Comparison of ENCODE assay signal across 12 cellular contexts in genomic region chrX:6226646-6227444, GRCh38. TPM values are rescaled to one million over a fixed set of nuclear protein-coding genes. Genes with fewer than 3 reads are reported as not detected.
A peak's percentile ranks its signal among the peaks of the same experiment; 100 is the strongest.
DNase-seq lines count a peak whose midpoint lies in the region; ATAC-seq and TF ChIP-seq lines count a peak whose summit lies in the region.
"Had no signal": no experiment of that assay in that cellular context is flagged by ENCODE, and none has a peak within 500 bp of the region (broad histone marks: within the 10 kb centered on the region; RNA-seq: fewer than 3 reads in every experiment).

No MANE protein-coding gene starts in this region.

- ATAC-seq in DND-41 (ENCODE audit: insufficient read depth, low read depth) (peak; percentile 27), left ventricle myocardium superior (peak; percentile 82), T-cell (replicated peaks in 1 of 4) (no peak)
- ATAC-seq: body of pancreas had no signal

- H3K4me3 Mint-ChIP-seq in activated CD4-positive, alpha-beta T cell treated with anti-CD3 and anti-CD28 coated beads, Interleukin-2, amount 10 ng/mL, durations not matched to agents 24 days and 14 days: no peak overlapping the region
- peak overlapping the region in 1 of 3 donors; percentile 70 for H3K4me3 Mint-ChIP-seq in T-cell

- peak overlapping the region; percentile 76 to 78 for H3K4me3 ChIP-seq in DND-41 (ENCODE audit: low read depth in 1 of 2, low read length in 2 of 2)
- H3K4me3 ChIP-seq: body of pancreas had no signal

- intact Hi-C loops in left ventricle myocardium superior (cut with micrococcal nuclease): no loop called here
- intact Hi-C loops in posterior cingulate gyrus (cut with DNase I): no loop called here
- intact Hi-C loops in activated CD4-positive, alpha-beta T cell treated with anti-CD3 and anti-CD28 coated beads, Interleukin-2, amount 10 ng/mL, durations not matched to agents 24 days and 14 days (cut with micrococcal nuclease): no loop called here

- H3K4me1 ChIP-seq in DND-41 (ENCODE audit: insufficient read depth, low read length): peaks cover 43% of the 10 kb centered on the region

- no peak overlapping the region for H3K27ac Mint-ChIP-seq in activated CD4-positive, alpha-beta T cell treated with anti-CD3 and anti-CD28 coated beads, Interleukin-2, amount 10 ng/mL, durations not matched to agents 24 days and 14 days
- no peak overlapping the region for H3K27ac Mint-ChIP-seq in T-cell

- peak overlapping the region; percentile 64 for H3K4me2 ChIP-seq in DND-41 (ENCODE audit: insufficient read depth, low read length)

- no peaks in the 10 kb centered on the region for H3K4me1 Mint-ChIP-seq in activated CD4-positive, alpha-beta T cell treated with anti-CD3 and anti-CD28 coated beads, Interleukin-2, amount 10 ng/mL, durations not matched to agents 24 days and 14 days
- H3K4me1 Mint-ChIP-seq in T-cell: peaks cover 2 to 6% (median 4%) of the 10 kb centered on the region in 3 donors

- H3K9me3 Mint-ChIP-seq in activated CD4-positive, alpha-beta T cell treated with anti-CD3 and anti-CD28 coated beads, Interleukin-2, amount 10 ng/mL, durations not matched to agents 24 days and 14 days: no peaks in the 10 kb centered on the region
- H3K9me3 Mint-ChIP-seq in T-cell: peaks cover 0 to 5% (median 3%) of the 10 kb centered on the region in 3 donors

- TF ChIP-seq CTCF in DND-41 (IDR thresholded peaks at IDR 0.05; ENCODE audit: borderline replicate concordance, extremely low read depth, low read length, poor library complexity, severe bottlenecking): no peak

- peaks cover 25% of the 10 kb centered on the region for H3K27me3 Mint-ChIP-seq in activated CD4-positive, alpha-beta T cell treated with anti-CD3 and anti-CD28 coated beads, Interleukin-2, amount 10 ng/mL, durations not matched to agents 24 days and 14 days
- peaks cover 25 to 36% of the 10 kb centered on the region in 2 donors for H3K27me3 Mint-ChIP-seq in T-cell

- H3K9me3 ChIP-seq in DND-41 (ENCODE audit: insufficient read depth, low read length, severe bottlenecking): no peaks in the 10 kb centered on the region
- H3K9me3 ChIP-seq: body of pancreas had no signal

- H3K27ac ChIP-seq in DND-41 (ENCODE audit: low read length): peak overlapping the region; percentile 95
- H3K27ac ChIP-seq: body of pancreas had no signal

- H4K20me1 ChIP-seq in DND-41 (ENCODE audit: insufficient read depth, low read length): peaks cover 43% of the 10 kb centered on the region

- POLR2A ChIA-PET in T-cell (lab: Charles Lee): no interaction called here

- H3K27me3 ChIP-seq in DND-41 (ENCODE audit: insufficient read depth, low read length, poor library complexity): no peaks in the 10 kb centered on the region
- H3K27me3 ChIP-seq: body of pancreas had no signal

- no peaks in the 10 kb centered on the region for H3K36me3 Mint-ChIP-seq in activated CD4-positive, alpha-beta T cell treated with anti-CD3 and anti-CD28 coated beads, Interleukin-2, amount 10 ng/mL, durations not matched to agents 24 days and 14 days (ENCODE audit: low read depth)
- H3K36me3 Mint-ChIP-seq in T-cell: no peaks in the 10 kb centered on the region

- peak; percentile 41 for DNase-seq in DND-41
- peak; percentile 55 for DNase-seq in SK-N-DZ (ENCODE audit: low spot score)
- DNase-seq in left ventricle myocardium superior: peak; percentile 32
- peak in 8 of 10 donors; percentile 8 to 83 (median 14) for DNase-seq in posterior cingulate gyrus
- no peak for DNase-seq in NCI-H1694 (lab: John Stamatoyannopoulos, UW)
- no peak for DNase-seq in activated CD4-positive, alpha-beta T cell treated with anti-CD3 and anti-CD28 coated beads, Interleukin-2, amount 10 ng/mL, durations not matched to agents 24 days and 14 days
- no peak for DNase-seq in dermis blood vessel endothelial cell
- DNase-seq in T-cell: no peak
- DNase-seq: body of pancreas, KBM-7 had no signal

- H3K9ac ChIP-seq in DND-41 (ENCODE audit: low read depth, low read length): peak overlapping the region; percentile 88

- H2AFZ ChIP-seq in DND-41 (ENCODE audit: low read depth, low read length): 0 out of 2 replicates have a peak overlapping the region, but pooled peaks have one; percentile 49

- CTCF ChIA-PET in T-cell (lab: Charles Lee): no interaction called here

- peaks cover 86% of the 10 kb centered on the region for H3K79me2 ChIP-seq in DND-41 (ENCODE audit: insufficient read depth, low read length)

- peaks cover 42% of the 10 kb centered on the region for H3K36me3 ChIP-seq in DND-41 (ENCODE audit: insufficient read depth, low read length)

RNA-seq across cellular contexts. Expression of gene NLGN4X, which starts 1.8 kb away (rescaled TPM):
- 23.1 and 29.1 TPM in 2 replicates for polyA plus RNA-seq in SK-N-DZ (2014; cell fraction: cytosol; rRNA removed)
- 9.4 and 13.7 TPM in 2 replicates for polyA plus RNA-seq in SK-N-DZ (2014; cell fraction: nucleus; rRNA removed)
- 3.1 TPM for total RNA-seq in left ventricle myocardium superior
- total RNA-seq in activated CD4-positive, alpha-beta T cell treated with anti-CD3 and anti-CD28 coated beads, Interleukin-2, amount 10 ng/mL, durations not matched to agents 24 days and 14 days: not detected in 2 replicates
- 0.34 and 0.98 TPM in 2 replicates for total RNA-seq in dermis blood vessel endothelial cell
- under 1 TPM in 3 of 5 donors, not detected in 2; 0.12 to 0.25 (median 0.13) TPM for total RNA-seq in T-cell
- total RNA-seq: myocyte; T-helper 2 cell treated with Interferon-gamma antibody and Interleukin-4, amounts not matched to agents 100 ng/mL and 5 ng/mL, for 36 hours had no signal

Comparison
In these comparisons a context has a peak if more than half of its experiments do, and no peak if none do; other contexts are left out.
1. ATAC-seq: peak in DND-41 (single experiment) and left ventricle myocardium superior (single experiment); none in T-cell (0 of 4).
2. DNase-seq: peak in DND-41 (single experiment), SK-N-DZ (single experiment), left ventricle myocardium superior (single experiment) and posterior cingulate gyrus (8 of 10); none in NCI-H1694 (single experiment), activated CD4-positive, alpha-beta T cell treated with anti-CD3 and anti-CD28 coated beads, Interleukin-2, amount 10 ng/mL, durations not matched to agents 24 days and 14 days (single experiment), dermis blood vessel endothelial cell (single experiment) and T-cell (0 of 34).